In genomic region chr17:75845058-75845711, GRCh38 we compare ENCODE assay signal across 8 cellular contexts. TPM values are rescaled to one million over a fixed set of nuclear protein-coding genes. Genes with fewer than 3 reads are reported as not detected.
A peak's percentile ranks its signal among the peaks of the same experiment; 100 is the strongest.
DNase-seq lines count a peak whose midpoint lies in the region; ATAC-seq and TF ChIP-seq lines count a peak whose summit lies in the region.

No MANE protein-coding gene starts in this region.

- H3K4me1 ChIP-seq in SJSA1 (replicated peaks): peaks cover 8% of the 10 kb centered on the region
- peaks cover 0 to 73% of the 10 kb centered on the region in 2 donors for H3K4me1 ChIP-seq in right atrium auricular region

- peak; percentile 69 for ATAC-seq in GM21381 (IDR thresholded peaks at IDR 0.05; ENCODE audit: unreplicated experiment)
- no peak for ATAC-seq in HG03097 (IDR thresholded peaks at IDR 0.05; ENCODE audit: low FRiP score, unreplicated experiment)

- no peaks in the 10 kb centered on the region for H3K27me3 ChIP-seq in SJSA1 (replicated peaks)
- no peaks in the 10 kb centered on the region for H3K27me3 ChIP-seq in right atrium auricular region

- TF ChIP-seq CTCF in right atrium auricular region (IDR thresholded peaks at IDR 0.05) (peak; percentile 73 to 82), retinal pigment epithelial cell (conservative IDR thresholded peaks at IDR 0.05; ENCODE audit: low read depth, low read length) (peak; percentile 76)

- peaks cover 44% of the 10 kb centered on the region for H3K36me3 ChIP-seq in SJSA1
- peaks cover 42% of the 10 kb centered on the region for H3K36me3 ChIP-seq in right atrium auricular region

- H3K27ac ChIP-seq in SJSA1 (no peak overlapping the region), right atrium auricular region (peak overlapping the region; percentile 86 to 87)

- H3K9me3 ChIP-seq in SJSA1 (replicated peaks) (no peaks in the 10 kb centered on the region; the same call in 1 of the 2 replicates), right atrium auricular region (no peaks in the 10 kb centered on the region)

- H3K4me3 ChIP-seq in SJSA1 (no peak overlapping the region), right atrium auricular region (no peak overlapping the region), retinal pigment epithelial cell (ENCODE audit: low read length) (no peak overlapping the region)

- DNase-seq in EH (ENCODE audit: low read depth) (peak; percentile 64), HUDEP-2 (lab: John Stamatoyannopoulos, UW; ENCODE audit: unreplicated experiment in 76 of 76) (peak in 75 of 76 experiments; percentile 32 to 98 (median 92)), SJSA1 (ENCODE audit: low read depth in 1 of 2, low spot score in 2 of 2) (peak; percentile 70 to 82), amniotic epithelial cell (ENCODE audit: low read depth) (peak; percentile 51), right atrium auricular region (ENCODE audit: low spot score) (peak; percentile 91), retinal pigment epithelial cell (ENCODE audit: low read depth) (peak; percentile 76)

RNA-seq across cellular contexts. Expression of gene UNC13D, which starts 1.0 kb away (rescaled TPM):
- not detected in 2 replicates for total RNA-seq in SJSA1 (2014; rRNA removed; shearing (Covaris generic))
- total RNA-seq in right atrium auricular region: 10 to 100 TPM; 11.1 to 25.9 TPM

RNA-seq across cellular contexts. Expression of gene WBP2, which starts 9.9 kb away (rescaled TPM):
- total RNA-seq in SJSA1 (2014; rRNA removed; shearing (Covaris generic)): 22.6 and 28.8 TPM in 2 replicates
- total RNA-seq in right atrium auricular region: 100 to 1,000 TPM in 1 of 2 donors, 10 to 100 TPM in 1; 100.0 to 163 TPM

RNA-seq across cellular contexts. Expression of gene TRIM47, which starts 33.2 kb away (rescaled TPM):
- total RNA-seq in SJSA1 (2014; rRNA removed; shearing (Covaris generic)): 11.9 and 17.5 TPM in 2 replicates
- total RNA-seq in right atrium auricular region: 10 to 100 TPM; 16.8 to 24.8 TPM

RNA-seq across cellular contexts. Expression of gene TRIM65, which starts 51.6 kb away (rescaled TPM):
- 11.9 and 17.6 TPM in 2 replicates for total RNA-seq in SJSA1 (2014; rRNA removed; shearing (Covaris generic))
- total RNA-seq in right atrium auricular region: 1 to 10 TPM; 7.0 to 9.8 TPM

RNA-seq across cellular contexts. Expression of gene MRPL38, which starts 59.5 kb away (rescaled TPM):
- 54.0 and 55.7 TPM in 2 replicates for total RNA-seq in SJSA1 (2014; rRNA removed; shearing (Covaris generic))
- total RNA-seq in right atrium auricular region: 10 to 100 TPM; 27.2 to 36.4 TPM

Comparison
In these comparisons a context has a peak if more than half of its experiments do, and no peak if none do; other contexts are left out.
1. RNA of gene UNC13D, which starts 1.0 kb away (total RNA-seq): 11.1 to 25.9 TPM in right atrium auricular region; not detected in SJSA1; every median in the first group is over 10 times any median in the second.
2. Peak in every context shown above with its lines, with median percentiles within 50 percentile points of each other: DNase-seq.